ENCODE assay signal across 8 cellular contexts in genomic region chr5:177303925-177304391, GRCh38. TPM values are rescaled to one million over a fixed set of nuclear protein-coding genes. Genes with fewer than 3 reads are reported as not detected.
A peak's percentile ranks its signal among the peaks of the same experiment; 100 is the strongest.
DNase-seq lines count a peak whose midpoint lies in the region; ATAC-seq and TF ChIP-seq lines count a peak whose summit lies in the region.

No MANE protein-coding gene starts in this region.

- H3K4me2 ChIP-seq in OCI-LY3 (ENCODE audit: low read length) (peak overlapping the region; percentile 80), neural progenitor cell (peak overlapping the region; percentile 88)

- H3K27me3 ChIP-seq in OCI-LY3 (ENCODE audit: low read depth, low read length) = no peaks in the 10 kb centered on the region
- peaks cover 7% of the 10 kb centered on the region for H3K27me3 ChIP-seq in neural progenitor cell

- H3K36me3 ChIP-seq in OCI-LY3 (replicated peaks; ENCODE audit: low read depth, low read length) (peaks cover 24% of the 10 kb centered on the region), neural progenitor cell (no peaks in the 10 kb centered on the region)

- no peaks in the 10 kb centered on the region for H3K27me3 Mint-ChIP-seq in neural progenitor cell (ENCODE audit: insufficient read depth, low read depth)

- H3K79me2 ChIP-seq in OCI-LY3 (ENCODE audit: low read length) (peaks cover 31% of the 10 kb centered on the region), neural progenitor cell (ENCODE audit: low read depth) (peaks cover 22% of the 10 kb centered on the region)

- peak overlapping the region; percentile 56 for H3K27ac ChIP-seq in OCI-LY3 (ENCODE audit: low read length)
- H3K27ac ChIP-seq in neural progenitor cell = no peak overlapping the region

- ATAC-seq in GM19395 (IDR thresholded peaks at IDR 0.05; ENCODE audit: unreplicated experiment) = peak; percentile 9
- no peak for ATAC-seq in GM18858 (IDR thresholded peaks at IDR 0.05; ENCODE audit: unreplicated experiment)
- no peak for ATAC-seq in HG02840 (IDR thresholded peaks at IDR 0.05; ENCODE audit: low FRiP score, unreplicated experiment)

- H4K20me1 ChIP-seq in OCI-LY3 (ENCODE audit: insufficient read depth, low read length) = peaks cover 23% of the 10 kb centered on the region
- H4K20me1 ChIP-seq in neural progenitor cell (ENCODE audit: low read depth) = peaks cover 48% of the 10 kb centered on the region

- peak overlapping the region; percentile 2 for H3K27ac Mint-ChIP-seq in neural progenitor cell

- DNase-seq in epithelial cell of esophagus (ENCODE audit: low read depth) (no peak), neural progenitor cell (ENCODE audit: low spot score) (no peak), NCI-H2171 (lab: John Stamatoyannopoulos, UW) (no peak)
- DNase-seq in stimulated activated CD4-positive, alpha-beta T cell treated with anti-CD3 and anti-CD28 coated beads, Interleukin-2, amount 100 ng/mL, for 24 hours = no peak

- H3K4me1 Mint-ChIP-seq in neural progenitor cell = peaks cover 30% of the 10 kb centered on the region

- H3K9ac ChIP-seq in OCI-LY3 (ENCODE audit: low read length) = peak overlapping the region; percentile 92
- H3K9ac ChIP-seq in neural progenitor cell = peak overlapping the region; percentile 90

- peaks cover 44% of the 10 kb centered on the region for H3F3A ChIP-seq in neural progenitor cell (ENCODE audit: low read depth)

- H3K4me3 ChIP-seq in OCI-LY3 (ENCODE audit: low read length) = peak overlapping the region; percentile 99
- peak overlapping the region; percentile 89 for H3K4me3 ChIP-seq in epithelial cell of esophagus (ENCODE audit: low read length)
- H3K4me3 ChIP-seq in neural progenitor cell = peak overlapping the region; percentile 96

- H3K36me3 Mint-ChIP-seq in neural progenitor cell = peaks cover 25% of the 10 kb centered on the region

- H2AFZ ChIP-seq in OCI-LY3 (ENCODE audit: low read depth, low read length) (no peak overlapping the region; the same call in 1 of the 2 replicates), neural progenitor cell (replicated peaks) (peak overlapping the region; percentile 81)

- TF ChIP-seq CTCF in OCI-LY3 (IDR thresholded peaks at IDR 0.05; ENCODE audit: low read depth, low read length) (no peak), epithelial cell of esophagus (IDR thresholded peaks at IDR 0.05; ENCODE audit: insufficient read depth, low read depth, low read length, missing control alignments) (no peak), neural progenitor cell (IDR thresholded peaks at IDR 0.05) (no peak)

- H3K4me1 ChIP-seq in OCI-LY3 (ENCODE audit: low read length) = peaks cover 51% of the 10 kb centered on the region
- no peaks in the 10 kb centered on the region for H3K4me1 ChIP-seq in neural progenitor cell

- H3K9me3 Mint-ChIP-seq in neural progenitor cell = no peaks in the 10 kb centered on the region

- peak overlapping the region; percentile 93 for H3K4me3 Mint-ChIP-seq in neural progenitor cell

- H3K9me3 ChIP-seq in OCI-LY3 (ENCODE audit: insufficient read depth, low read length) (no peaks in the 10 kb centered on the region), neural progenitor cell (ENCODE audit: low read depth) (no peaks in the 10 kb centered on the region)

RNA-seq across cellular contexts. Expression of gene PRELID1, which starts 0.4 kb away (rescaled TPM):
- 133 and 206 TPM in 2 replicates for total RNA-seq in neural progenitor cell (ENCODE audit: low replicate concordance)

RNA-seq across cellular contexts. Expression of gene RAB24, which starts 0.4 kb away (rescaled TPM):
- total RNA-seq in neural progenitor cell (ENCODE audit: low replicate concordance) = 4.3 and 15.1 TPM in 2 replicates

RNA-seq across cellular contexts. Expression of gene MXD3, which starts 7.7 kb away (rescaled TPM):
- 31.1 and 65.4 TPM in 2 replicates for total RNA-seq in neural progenitor cell (ENCODE audit: low replicate concordance)

RNA-seq across cellular contexts. Expression of gene LMAN2, which starts 47.5 kb away (rescaled TPM):
- total RNA-seq in neural progenitor cell (ENCODE audit: low replicate concordance) = 96.5 and 116 TPM in 2 replicates

RNA-seq across cellular contexts. Expression of gene RGS14, which starts 53.8 kb away (rescaled TPM):
- 3.2 and 19.0 TPM in 2 replicates for total RNA-seq in neural progenitor cell (ENCODE audit: low replicate concordance)
